ENCODE assay signal across 10 cellular contexts in genomic region chr6:21887301-21888185, GRCh38.
DNase-seq lines count a peak whose midpoint lies in the region; ATAC-seq lines count a peak whose summit lies in the region.
"Had no signal": no experiment of that assay in that cellular context is flagged by ENCODE, and none has a peak within 500 bp of the region (broad histone marks: within the 10 kb centered on the region; RNA-seq: fewer than 3 reads in every experiment).

No MANE protein-coding gene starts in this region.

- H2AFZ ChIP-seq in Karpas-422 (ENCODE audit: low read length) = no peak overlapping the region

- H3K27ac ChIP-seq in Karpas-422 (ENCODE audit: low read length) = no peak overlapping the region

- no peak overlapping the region for H3K4me2 ChIP-seq in Karpas-422 (ENCODE audit: low read depth, low read length, poor library complexity, severe bottlenecking)

- H3K9me3 ChIP-seq in Karpas-422 (ENCODE audit: low read length) = no peaks in the 10 kb centered on the region

- peak; percentile 31 for DNase-seq in GM03348 (ENCODE audit: low spot score)
- DNase-seq in NCI-H774 (lab: John Stamatoyannopoulos, UW) = peak; percentile 38
- DNase-seq in glomerular visceral epithelial cell (ENCODE audit: extremely low spot score) = peak; percentile 67
- DNase-seq in sciatic nerve (ENCODE audit: low spot score) = no peak
- DNase-seq in NCI-H526 treated with DMSO at 0.1 percent for 48 hours (lab: John Stamatoyannopoulos, UW) = no peak
- no peak for DNase-seq in Karpas-422
- no peak for DNase-seq in NCI-H1048 (lab: John Stamatoyannopoulos, UW)
- DNase-seq: naive B cell, T1000 had no signal

- ATAC-seq in sciatic nerve (peak; percentile 30), HG03025 (IDR thresholded peaks at IDR 0.05; ENCODE audit: low FRiP score, unreplicated experiment) (no peak)

- no peak overlapping the region for H3K9ac ChIP-seq in Karpas-422 (ENCODE audit: low read length)

- intact Hi-C loops in sciatic nerve (cut with DNase I) = no loop called here

- no peaks in the 10 kb centered on the region for H4K20me1 ChIP-seq in Karpas-422 (ENCODE audit: insufficient read depth, low read depth, low read length)

- no peaks in the 10 kb centered on the region for H3K79me2 ChIP-seq in Karpas-422 (ENCODE audit: low read length)

- H3K36me3 ChIP-seq in Karpas-422 (ENCODE audit: insufficient read depth, low read length) = no peaks in the 10 kb centered on the region

- H3K27me3 ChIP-seq in Karpas-422 (ENCODE audit: low read length) = no peaks in the 10 kb centered on the region

- H3K4me1 ChIP-seq in Karpas-422 (ENCODE audit: low read length) = no peaks in the 10 kb centered on the region

- no peak overlapping the region for H3K4me3 ChIP-seq in Karpas-422 (ENCODE audit: low read length)

- no peaks in the 10 kb centered on the region for H3K9me2 ChIP-seq in Karpas-422 (replicated peaks; ENCODE audit: insufficient read depth, low read length)

Comparison
In these comparisons a context has a peak if more than half of its experiments do, and no peak if none do; other contexts are left out.
1. DNase-seq: peak in GM03348 (single experiment), NCI-H774 (single experiment) and glomerular visceral epithelial cell (single experiment); none in sciatic nerve (single experiment), NCI-H526 treated with DMSO at 0.1 percent for 48 hours (single experiment), Karpas-422 (single experiment) and NCI-H1048 (single experiment).